In genomic region chr14:93912785-93913184, GRCh38 we compare ENCODE assay signal across 24 cellular contexts. TPM values are rescaled to one million over a fixed set of nuclear protein-coding genes. Genes with fewer than 3 reads are reported as not detected.
"Had no signal": no experiment of that assay in that cellular context is flagged by ENCODE, and none has a peak within 500 bp of the region (broad histone marks: within the 10 kb centered on the region; RNA-seq: fewer than 3 reads in every experiment).

No MANE protein-coding gene starts in this region.

- H3K4me1 ChIP-seq: esophagus muscularis mucosa, lower lobe of right lung, transverse colon had no signal

- ATAC-seq: left lobe of liver, lower lobe of right lung, natural killer cell had no signal

- H3K27me3 ChIP-seq: esophagus muscularis mucosa, ovary, stomach, transverse colon had no signal

- H3K36me3 ChIP-seq: esophagus muscularis mucosa, lower lobe of right lung, ovary, stomach, thoracic aorta, transverse colon had no signal

- H3K9me3 ChIP-seq: lower lobe of right lung, ovary, thoracic aorta, transverse colon had no signal

- DNase-seq: effector memory CD4-positive, alpha-beta T cell; foreskin melanocyte; head of caudate nucleus; hippocampal formation; kidney glomerular epithelial cell; lower lobe of right lung; natural killer cell; nucleus accumbens; ovary; right cardiac atrium; small intestine; stimulated activated CD4-positive, alpha-beta T cell treated with anti-CD3 and anti-CD28 coated beads, Interleukin-12 subunit alpha, Interleukin-12 subunit beta, amount 100 ng/mL, for 4 hours; stimulated activated naive CD4-positive, alpha-beta T cell; stomach; substantia nigra; transverse colon had no signal

- H3K4me3 ChIP-seq: esophagus muscularis mucosa, lower lobe of right lung, ovary, stomach, thoracic aorta, transverse colon had no signal

- H3K27ac ChIP-seq: esophagus muscularis mucosa, lower lobe of right lung, ovary, stomach, thoracic aorta, transverse colon had no signal

RNA-seq across cellular contexts. Expression of gene FAM181A, which starts 14.4 kb away (rescaled TPM):
- total RNA-seq: esophagus muscularis mucosa, left lobe of liver, mesothelial cell of epicardium, mucosa of gallbladder, myocyte, natural killer cell, posterior vena cava, right cardiac atrium, stomach, thoracic aorta, transverse colon, ureter had no signal
- polyA plus RNA-seq: ovary, right cardiac atrium, small intestine, stomach had no signal
